1 cellular context compared by ENCODE assay signal in genomic region chr20:37318046-37318445, GRCh38.
TF ChIP-seq lines count a peak whose summit lies in the region.

No MANE protein-coding gene starts in this region.

TF ChIP-seq in GM23338, 12 proteins besides CTCF, POLR2A, EP300 and RAD21 (continued from another document):
- TF ChIP-seq ZNF462 (CRISPR knock-in tag; IDR thresholded peaks at IDR 0.05), result no peak
- TF ChIP-seq ZNF114 (CRISPR knock-in tag; IDR thresholded peaks at IDR 0.05), result no peak
- TF ChIP-seq STAT1 (IDR thresholded peaks at IDR 0.05; ENCODE audit: unreplicated experiment), result no peak
- TF ChIP-seq JUNB (IDR thresholded peaks at IDR 0.05; ENCODE audit: unreplicated experiment), result no peak
- no peak for TF ChIP-seq CREB1 (CRISPR knock-in tag; IDR thresholded peaks at IDR 0.05; ENCODE audit: low read depth)
- TF ChIP-seq ETS1 (IDR thresholded peaks at IDR 0.05), result no peak
- no peak for TF ChIP-seq EZH2phosphoT487 (IDR thresholded peaks at IDR 0.05; ENCODE audit: unreplicated experiment)
- TF ChIP-seq EZH2 (IDR thresholded peaks at IDR 0.05; ENCODE audit: low read depth, unreplicated experiment), result no peak
